ENCODE assay signal across 18 cellular contexts in genomic region chr7:123669485-123669884, GRCh38. TPM values are rescaled to one million over a fixed set of nuclear protein-coding genes. Genes with fewer than 3 reads are reported as not detected.
DNase-seq lines count a peak whose midpoint lies in the region; ATAC-seq and TF ChIP-seq lines count a peak whose summit lies in the region.
"Had no signal": no experiment of that assay in that cellular context is flagged by ENCODE, and none has a peak within 500 bp of the region (broad histone marks: within the 10 kb centered on the region; RNA-seq: fewer than 3 reads in every experiment).

No MANE protein-coding gene starts in this region.

- H3K79me2 ChIP-seq in GM23338 (replicated peaks; ENCODE audit: insufficient read depth) (no peaks in the 10 kb centered on the region), trophoblast cell (ENCODE audit: control insufficient read depth, insufficient read depth, low read length, poor library complexity) (no peaks in the 10 kb centered on the region)

- in situ Hi-C loops in ACHN (cut with HindIII; ENCODE audit: low pct_ligation_motif_present, low pct_unique_long_range_greater_than_20kb, low sequenced_read_pairs) = no loop called here

- H3K27ac ChIP-seq in GM23338 (ENCODE audit: low read depth) (no peak overlapping the region), trophoblast cell (ENCODE audit: low read depth, low read length) (no peak overlapping the region), upper lobe of left lung (no peak overlapping the region)
- H3K27ac ChIP-seq: A549 had no signal

- no peaks in the 10 kb centered on the region for H3K27me3 ChIP-seq in GM23338 (ENCODE audit: insufficient read depth)
- H3K27me3 ChIP-seq in trophoblast cell (ENCODE audit: insufficient read depth, low read length) = no peaks in the 10 kb centered on the region
- H3K27me3 ChIP-seq in upper lobe of left lung = no peaks in the 10 kb centered on the region

- H3K4me2 ChIP-seq in GM23338 = no peak overlapping the region
- H3K4me2 ChIP-seq in trophoblast cell (ENCODE audit: low read length) = no peak overlapping the region
- H3K4me2 ChIP-seq: A549 had no signal

- no peak overlapping the region for H3K9ac ChIP-seq in trophoblast cell (ENCODE audit: low read length)

- no peaks in the 10 kb centered on the region for H3F3A ChIP-seq in GM23338 (replicated peaks; ENCODE audit: low read depth)

- H3K27ac Mint-ChIP-seq in GM23338 = no peak overlapping the region
- H3K27ac Mint-ChIP-seq: CD14-positive monocyte; CD8-positive, alpha-beta T cell had no signal

- no peaks in the 10 kb centered on the region for H3K27me3 Mint-ChIP-seq in GM23338 (ENCODE audit: insufficient read depth, low read depth, poor library complexity)

- no peak overlapping the region for H3K18ac ChIP-seq in trophoblast cell (ENCODE audit: low read length)

- WGBS in trophoblast cell (ENCODE audit: extremely low coverage, insufficient coverage, insufficient read length) = 100% methylated on average over 2 of the region's 7 CpGs
- 91% methylated on average over 7 of the region's 7 CpGs for WGBS in upper lobe of left lung, 2 donors

- ATAC-seq in GM23338 (no peak), left lobe of liver (peak; percentile 88), upper lobe of left lung (ENCODE audit: low FRiP score in 2 of 2) (no peak)
- ATAC-seq: A549; CD8-positive, alpha-beta T cell; HCT116 had no signal

- H4K12ac ChIP-seq in trophoblast cell (ENCODE audit: low read depth, low read length) = no peak overlapping the region

- H2BK12ac ChIP-seq in trophoblast cell (ENCODE audit: low read length) = peak overlapping the region; percentile 6

- H4K91ac ChIP-seq in trophoblast cell (ENCODE audit: low read depth, low read length) = no peak overlapping the region

- peaks cover 18% of the 10 kb centered on the region for H3K4me1 Mint-ChIP-seq in GM23338
- H3K4me1 Mint-ChIP-seq: CD14-positive monocyte had no signal

- H3K79me1 ChIP-seq in trophoblast cell (ENCODE audit: low read length) = peaks cover 2% of the 10 kb centered on the region

- H3K9me3 Mint-ChIP-seq in GM23338 = no peaks in the 10 kb centered on the region
- H3K9me3 Mint-ChIP-seq: CD8-positive, alpha-beta T cell; IgD-negative memory B cell had no signal

- no peak overlapping the region for H3K23ac ChIP-seq in trophoblast cell (ENCODE audit: low read length)

- no peak overlapping the region for H3K4me3 ChIP-seq in GM23338
- no peak overlapping the region for H3K4me3 ChIP-seq in trophoblast cell (ENCODE audit: low read depth, low read length)
- H3K4me3 ChIP-seq in upper lobe of left lung = no peak overlapping the region
- H3K4me3 ChIP-seq: A549 had no signal

- TF ChIP-seq CTCF in GM23338 (conservative IDR thresholded peaks at IDR 0.05; ENCODE audit: low read depth in 2 of 2) = no peak
- TF ChIP-seq CTCF in upper lobe of left lung (IDR thresholded peaks at IDR 0.05) = no peak

- H2BK120ac ChIP-seq in trophoblast cell (ENCODE audit: insufficient read depth, low read length, poor library complexity) = no peak overlapping the region

- no peak for TF ChIP-seq POLR2A in upper lobe of left lung (IDR thresholded peaks at IDR 0.05)

- no peak overlapping the region for H2BK5ac ChIP-seq in trophoblast cell (ENCODE audit: low read depth, low read length, poor library complexity)

- H3K4ac ChIP-seq in trophoblast cell (ENCODE audit: low read depth, low read length) = no peak overlapping the region

- no peak overlapping the region for H2AK5ac ChIP-seq in trophoblast cell (ENCODE audit: low read length)

- TF ChIP-seq EP300 in upper lobe of left lung (IDR thresholded peaks at IDR 0.05) = no peak

- no peak overlapping the region for H4K8ac ChIP-seq in trophoblast cell (ENCODE audit: low read depth, low read length)

- DNase-seq in GM23338 (ENCODE audit: low spot score) = no peak
- DNase-seq in HuH-7 (ENCODE audit: low spot score) = peak; percentile 10
- DNase-seq in left lobe of liver (ENCODE audit: low spot score) = peak; percentile 77
- peak in 1 of 2 donors; percentile 40 for DNase-seq in trophoblast cell
- no peak for DNase-seq in cortex of kidney (lab: John Stamatoyannopoulos, UW)
- no peak for DNase-seq in ACHN
- DNase-seq in upper lobe of left lung = no peak
- DNase-seq: CD8-positive, alpha-beta T cell; COR-L47; DMS153; DMS79 treated with DMSO at 0.1 percent for 48 hours; GDM1 had no signal

- no peaks in the 10 kb centered on the region for H4K20me1 ChIP-seq in GM23338 (replicated peaks; ENCODE audit: insufficient read depth)

- peaks cover 7% of the 10 kb centered on the region; the same call in 1 of the 2 replicates for H3K9me2 ChIP-seq in GM23338 (ENCODE audit: insufficient read depth)

- H3K36me3 ChIP-seq in GM23338 (ENCODE audit: insufficient read depth) = no peaks in the 10 kb centered on the region
- H3K36me3 ChIP-seq in trophoblast cell (ENCODE audit: control insufficient read depth in 1 of 2, insufficient read depth in 2 of 2, low read length in 2 of 2) = no peaks in the 10 kb centered on the region
- H3K36me3 ChIP-seq in upper lobe of left lung = no peaks in the 10 kb centered on the region

- 0 out of 2 replicates have a peak overlapping the region, but pooled peaks have one; percentile 14 for H2AFZ ChIP-seq in GM23338
- H2AFZ ChIP-seq in trophoblast cell (ENCODE audit: insufficient read depth, low read length, poor library complexity) = no peak overlapping the region

- peaks cover 16% of the 10 kb centered on the region; the same call in 1 of the 2 replicates for H3K4me1 ChIP-seq in GM23338 (ENCODE audit: insufficient read depth)
- H3K4me1 ChIP-seq in trophoblast cell (ENCODE audit: control insufficient read depth in 1 of 2, insufficient read depth in 2 of 2, low read length in 2 of 2) = peaks cover 3 to 6% of the 10 kb centered on the region in 2 experiments
- peaks cover 0 to 5% (median 0%) of the 10 kb centered on the region in 4 donors for H3K4me1 ChIP-seq in upper lobe of left lung
- H3K4me1 ChIP-seq: A549 had no signal

- H3K14ac ChIP-seq in trophoblast cell (ENCODE audit: low read length) = no peak overlapping the region

- H3K4me3 Mint-ChIP-seq in GM23338 = no peak overlapping the region
- H3K4me3 Mint-ChIP-seq: CD14-positive monocyte; CD8-positive, alpha-beta T cell had no signal

- no peaks in the 10 kb centered on the region for H3K36me3 Mint-ChIP-seq in GM23338 (ENCODE audit: low read depth)
- H3K36me3 Mint-ChIP-seq: CD14-positive monocyte; CD8-positive, alpha-beta T cell; IgD-negative memory B cell had no signal

- H3K9me3 ChIP-seq in trophoblast cell (ENCODE audit: insufficient read depth, low read depth, low read length) (peaks cover 1% of the 10 kb centered on the region), upper lobe of left lung (no peaks in the 10 kb centered on the region)
- H3K9me3 ChIP-seq: A549 had no signal

TF ChIP-seq in GM23338, 12 proteins besides CTCF, POLR2A, EP300 and RAD21 (continues in another document):
- TF ChIP-seq POLR2AphosphoS5 (IDR thresholded peaks at IDR 0.05; ENCODE audit: low read depth) (no peak), ZNF114 (CRISPR knock-in tag; IDR thresholded peaks at IDR 0.05) (no peak), STAT1 (IDR thresholded peaks at IDR 0.05; ENCODE audit: unreplicated experiment) (no peak), ZNF331 (CRISPR knock-in tag; IDR thresholded peaks at IDR 0.05; ENCODE audit: low read depth) (no peak), ETS1 (IDR thresholded peaks at IDR 0.05) (no peak), REST (IDR thresholded peaks at IDR 0.05; ENCODE audit: unreplicated experiment) (no peak), JUNB (IDR thresholded peaks at IDR 0.05; ENCODE audit: unreplicated experiment) (no peak)

RNA-seq across cellular contexts. Expression of gene LMOD2, which starts 13.8 kb away (rescaled TPM):
- not detected in 2 replicates for total RNA-seq in GM23338 (2014; rRNA removed; shearing (Covaris generic))
- not detected in 2 replicates for polyA plus RNA-seq in GM23338 (2016; fragmentation: Nextera tagmentation; extraction: Ambion mirVana)
- total RNA-seq in left lobe of liver = 0.10 TPM
- 0.87 and 1.1 TPM in 2 replicates for polyA plus RNA-seq in trophoblast cell (2013)
- total RNA-seq in upper lobe of left lung = not detected
- total RNA-seq: CD8-positive, alpha-beta T cell; H4 had no signal
- polyA plus RNA-seq: A549, BJ, IgD-negative memory B cell had no signal

Comparison
In these comparisons a context has a peak if more than half of its experiments do, and no peak if none do; other contexts are left out.
1. DNase-seq: peak in HuH-7 (single experiment) and left lobe of liver (single experiment); none in GM23338 (single experiment), cortex of kidney (single experiment), ACHN (single experiment) and upper lobe of left lung (0 of 2).